Comparison of ENCODE assay signal across 15 cellular contexts in the genomic region with DNA sequence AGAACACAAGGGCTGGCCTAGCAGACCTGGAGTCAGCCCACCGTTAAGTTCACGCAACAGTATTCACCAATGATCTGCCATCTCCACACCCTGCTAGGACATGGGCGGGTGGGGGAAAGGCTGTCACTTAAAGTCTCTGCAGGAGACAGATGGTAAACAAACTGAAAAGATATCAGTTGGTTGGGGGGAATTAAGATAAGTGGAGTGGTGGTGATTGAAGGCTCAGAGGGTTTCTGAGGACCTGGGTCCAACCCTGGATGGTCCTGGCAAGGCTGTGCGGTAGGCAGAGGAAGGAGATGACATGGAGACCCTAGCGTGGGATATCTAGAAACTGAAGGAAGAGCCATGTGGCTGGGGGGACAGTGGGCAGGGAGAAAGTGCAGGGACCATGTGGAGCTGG.
"Had no signal": no experiment of that assay in that cellular context is flagged by ENCODE, and none has a peak within 500 bp of the region (broad histone marks: within the 10 kb centered on the region; RNA-seq: fewer than 3 reads in every experiment).

No MANE protein-coding gene starts in this region.

- H3K79me2 ChIP-seq: parathyroid adenoma had no signal

- DNase-seq: activated gamma-delta T cell treated with Interleukin-2 at 50 U/mL for 16 hours; activated T-cell treated with anti-CD3 and anti-CD28 coated beads, Interleukin-2, amount 50 U/mL, for 24 hours; amniotic stem cell; cortex of kidney; effector memory CD4-positive, alpha-beta T cell; left colon; mammary epithelial cell; naive thymus-derived CD4-positive, alpha-beta T cell; stimulated activated CD4-positive, alpha-beta T cell treated with anti-CD3 and anti-CD28 coated beads, Interleukin-4, amount 100 ng/mL, for 24 hours; stimulated activated naive CD4-positive, alpha-beta T cell treated with Interleukin-2 at 50 U/mL for 16 hours had no signal

- H3K4me1 Mint-ChIP-seq: naive thymus-derived CD4-positive, alpha-beta T cell had no signal

- H3K4me3 Mint-ChIP-seq: activated naive CD8-positive, alpha-beta T cell; activated T-cell treated with anti-CD3 and anti-CD28 coated beads, Interleukin-2, amount 50 U/mL, for 24 hours; naive thymus-derived CD4-positive, alpha-beta T cell had no signal

- FAIRE-seq: frontal cortex had no signal

- H3K27ac ChIP-seq: parathyroid adenoma, suprapubic skin had no signal

- ATAC-seq: activated CD4-positive, CD25-positive, alpha-beta regulatory T cell treated with anti-CD3 and anti-CD28 coated beads, Interleukin-2, amount 50 U/mL, for 24 hours; left colon; naive thymus-derived CD4-positive, alpha-beta T cell had no signal

- H3K27ac Mint-ChIP-seq: activated naive CD8-positive, alpha-beta T cell; activated T-cell treated with anti-CD3 and anti-CD28 coated beads, Interleukin-2, amount 50 U/mL, for 24 hours; naive thymus-derived CD4-positive, alpha-beta T cell had no signal

- H3K9me3 ChIP-seq: suprapubic skin had no signal

- H2AFZ ChIP-seq: parathyroid adenoma had no signal

- H3K36me3 ChIP-seq: suprapubic skin had no signal

- H3K9ac ChIP-seq: parathyroid adenoma had no signal

- H3K4me1 ChIP-seq: parathyroid adenoma, suprapubic skin had no signal

- H3K4me3 ChIP-seq: suprapubic skin had no signal
